In genomic region chr1:110155878-110156522, GRCh38 we compare ENCODE assay signal across 8 cellular contexts. TPM values are rescaled to one million over a fixed set of nuclear protein-coding genes. Genes with fewer than 3 reads are reported as not detected.
DNase-seq lines count a peak whose midpoint lies in the region; ATAC-seq and TF ChIP-seq lines count a peak whose summit lies in the region.

No MANE protein-coding gene starts in this region.

- no peaks in the 10 kb centered on the region for H3K4me1 ChIP-seq in foreskin keratinocyte
- H3K4me1 ChIP-seq in smooth muscle cell (ENCODE audit: low read depth), result peaks cover 5% of the 10 kb centered on the region

- WGBS in smooth muscle cell (ENCODE audit: low lambda C conversion rate), result 21% methylated on average over 7 of the region's 7 CpGs

- H3K9me3 ChIP-seq in smooth muscle cell (replicated peaks; ENCODE audit: low read depth), result no peaks in the 10 kb centered on the region

- no peaks in the 10 kb centered on the region for H3F3A ChIP-seq in smooth muscle cell (ENCODE audit: low read depth)

- H3K27me3 ChIP-seq in foreskin keratinocyte (peaks cover 46% of the 10 kb centered on the region), smooth muscle cell (ENCODE audit: low read depth) (peaks cover 42% of the 10 kb centered on the region)

- ATAC-seq in foreskin keratinocyte, result peak; percentile 63
- no peak for ATAC-seq in GM18907 (IDR thresholded peaks at IDR 0.05; ENCODE audit: unreplicated experiment)

- DNase-seq in CD1c-positive myeloid dendritic cell (ENCODE audit: extremely low spot score), result peak; percentile 46
- peak; percentile 44 for DNase-seq in M059J (ENCODE audit: low read depth)
- DNase-seq in activated T-cell treated with anti-CD3 and anti-CD28 coated beads for 1 hour (ENCODE audit: low read depth), result peak; percentile 39
- peak; percentile 18 to 42 for DNase-seq in foreskin keratinocyte
- DNase-seq in smooth muscle cell (lab: John Stamatoyannopoulos, UW; ENCODE audit: unreplicated experiment), result peak; percentile 71
- no peak for DNase-seq in NCI-H1694 (lab: John Stamatoyannopoulos, UW)
- no peak for DNase-seq in putamen (ENCODE audit: low spot score)

- H3K36me3 ChIP-seq in smooth muscle cell (ENCODE audit: low read depth), result no peaks in the 10 kb centered on the region

- H3K79me2 ChIP-seq in smooth muscle cell (ENCODE audit: low read depth), result no peaks in the 10 kb centered on the region

- no peak for TF ChIP-seq CTCF in foreskin keratinocyte (conservative IDR thresholded peaks at IDR 0.05)
- no peak for TF ChIP-seq CTCF in smooth muscle cell (IDR thresholded peaks at IDR 0.05; ENCODE audit: borderline replicate concordance, insufficient read depth, poor library complexity, severe bottlenecking)

- no peak overlapping the region for H3K27ac ChIP-seq in foreskin keratinocyte
- H3K27ac ChIP-seq in smooth muscle cell (ENCODE audit: low read depth), result no peak overlapping the region

- H3K4me2 ChIP-seq in smooth muscle cell, result no peak overlapping the region

- no peak overlapping the region for H3K4me3 ChIP-seq in smooth muscle cell

- peaks cover 8% of the 10 kb centered on the region for H4K20me1 ChIP-seq in smooth muscle cell (ENCODE audit: low read depth)

- H3K9ac ChIP-seq in smooth muscle cell (ENCODE audit: low read depth), result no peak overlapping the region

- no peak overlapping the region for H2AFZ ChIP-seq in smooth muscle cell (ENCODE audit: low read depth)

RNA-seq across cellular contexts. Expression of gene SLC6A17, which starts 5.7 kb away (rescaled TPM):
- 0.12 and 0.59 TPM in 2 replicates for total RNA-seq in M059J (2014; rRNA removed; shearing (Covaris generic))
- total RNA-seq in foreskin keratinocyte (0.03 and 0.07 TPM in 2 replicates), smooth muscle cell (4.0 and 5.6 TPM in 2 replicates)
- polyA plus RNA-seq in foreskin keratinocyte (0.01 and 0.02 TPM in 2 replicates), smooth muscle cell (3.2 and 4.2 TPM in 2 replicates)

RNA-seq across cellular contexts. Expression of gene UBL4B, which starts 43.8 kb away (rescaled TPM):
- not detected in 2 replicates for total RNA-seq in M059J (2014; rRNA removed; shearing (Covaris generic))
- not detected in 2 replicates for total RNA-seq in foreskin keratinocyte
- polyA plus RNA-seq in foreskin keratinocyte, result not detected in 2 replicates
- total RNA-seq in smooth muscle cell, result not detected in 2 replicates
- not detected in 2 replicates for polyA plus RNA-seq in smooth muscle cell

RNA-seq across cellular contexts. Expression of gene KCNC4, which starts 54.1 kb away (rescaled TPM):
- 0.07 and 0.91 TPM in 2 replicates for total RNA-seq in M059J (2014; rRNA removed; shearing (Covaris generic))
- 1.8 and 1.9 TPM in 2 replicates for total RNA-seq in foreskin keratinocyte
- polyA plus RNA-seq in foreskin keratinocyte, result 1.5 and 1.7 TPM in 2 replicates
- total RNA-seq in smooth muscle cell, result 2.0 and 4.6 TPM in 2 replicates
- 5.3 and 6.0 TPM in 2 replicates for polyA plus RNA-seq in smooth muscle cell

Comparison
In these comparisons a context has a peak if more than half of its experiments do, and no peak if none do; other contexts are left out.
1. DNase-seq: peak in CD1c-positive myeloid dendritic cell (single experiment), M059J (single experiment), activated T-cell treated with anti-CD3 and anti-CD28 coated beads for 1 hour (single experiment), foreskin keratinocyte (2 of 2) and smooth muscle cell (single experiment); none in NCI-H1694 (single experiment) and putamen (single experiment).